8 cellular contexts compared by ENCODE assay signal in the genomic region with DNA sequence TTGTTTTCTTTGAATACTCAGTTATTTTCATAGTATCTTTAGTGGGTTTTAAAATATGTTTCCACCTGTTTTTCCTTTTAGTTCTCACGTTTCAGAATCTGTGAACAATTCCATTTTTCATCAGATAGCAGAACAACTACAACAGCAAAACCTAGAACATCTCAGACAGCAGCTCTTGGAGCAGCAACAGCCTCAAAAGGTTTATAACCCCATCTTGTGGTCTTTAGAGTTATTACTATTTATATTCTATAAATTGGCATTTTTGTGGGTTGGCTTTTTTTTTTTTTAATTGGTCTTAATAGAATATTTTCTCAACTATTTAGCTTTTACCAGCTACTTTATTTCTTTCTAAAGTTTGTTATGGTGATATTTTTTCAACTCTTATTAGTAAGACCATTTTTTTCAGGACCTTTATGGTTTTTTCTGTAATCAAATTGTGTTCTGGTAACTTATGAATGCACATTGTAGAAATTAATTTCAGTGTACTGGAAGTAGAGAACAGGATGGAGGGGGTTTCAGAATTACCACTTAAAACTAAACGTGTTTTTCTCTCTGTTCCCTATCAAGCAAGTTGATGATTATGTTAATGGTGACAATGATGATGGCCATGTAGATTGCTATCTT.
DNase-seq lines count a peak whose midpoint lies in the region; ATAC-seq, FAIRE-seq and TF ChIP-seq lines count a peak whose summit lies in the region.

No MANE protein-coding gene starts in this region.

- no peak overlapping the region for H3K27ac Mint-ChIP-seq in stimulated activated naive CD8-positive, alpha-beta T cell treated with anti-CD3 and anti-CD28 coated beads, Interleukin-15, amount 100 ng/mL, for 72 hours
- no peak overlapping the region for H3K27ac Mint-ChIP-seq in activated CD8-positive, alpha-beta memory T cell treated with anti-CD3 and anti-CD28 coated beads, Interleukin-2, amount 10 ng/mL, durations not matched to agents 7 days and 5 days

- DNase-seq in HS-27A (ENCODE audit: low read depth) (peak; percentile 20), foreskin fibroblast (peak; percentile 30 to 68), smooth muscle cell of the brain vasculature (ENCODE audit: low read depth, low spot score) (peak; percentile 21)
- DNase-seq in stimulated activated naive CD8-positive, alpha-beta T cell treated with anti-CD3 and anti-CD28 coated beads, Interleukin-15, amount 100 ng/mL, for 72 hours, result no peak
- DNase-seq in stimulated activated CD8-positive, alpha-beta memory T cell treated with anti-CD3 and anti-CD28 coated beads, Interleukin-4, amount 100 ng/mL, for 48 hours, result no peak
- DNase-seq in activated CD8-positive, alpha-beta memory T cell treated with anti-CD3 and anti-CD28 coated beads, Interleukin-2, amount 10 ng/mL, durations not matched to agents 7 days and 5 days, result no peak

- peaks cover 5% of the 10 kb centered on the region for H3K4me1 Mint-ChIP-seq in stimulated activated naive CD8-positive, alpha-beta T cell treated with anti-CD3 and anti-CD28 coated beads, Interleukin-15, amount 100 ng/mL, for 72 hours
- peaks cover under 1% of the 10 kb centered on the region for H3K4me1 Mint-ChIP-seq in activated CD8-positive, alpha-beta memory T cell treated with anti-CD3 and anti-CD28 coated beads, Interleukin-2, amount 10 ng/mL, durations not matched to agents 7 days and 5 days

- TF ChIP-seq CTCF in foreskin fibroblast (IDR thresholded peaks at IDR 0.05; ENCODE audit: low read depth, low read length), result peak; percentile 32

- H3K27me3 Mint-ChIP-seq in stimulated activated naive CD8-positive, alpha-beta T cell treated with anti-CD3 and anti-CD28 coated beads, Interleukin-15, amount 100 ng/mL, for 72 hours, result no peaks in the 10 kb centered on the region
- no peaks in the 10 kb centered on the region for H3K27me3 Mint-ChIP-seq in activated CD8-positive, alpha-beta memory T cell treated with anti-CD3 and anti-CD28 coated beads, Interleukin-2, amount 10 ng/mL, durations not matched to agents 7 days and 5 days

- peak; percentile 76; the same call in 2 of the 3 replicates for ATAC-seq in SK-N-SH treated with all-trans-retinoic acid at 6 μM for 48 hours
- no peak for ATAC-seq in stimulated activated naive CD8-positive, alpha-beta T cell treated with anti-CD3 and anti-CD28 coated beads, Interleukin-15, amount 100 ng/mL, for 72 hours
- ATAC-seq in activated CD8-positive, alpha-beta memory T cell treated with anti-CD3 and anti-CD28 coated beads, Interleukin-2, amount 10 ng/mL, durations not matched to agents 7 days and 5 days, result no peak

- no peak overlapping the region for H3K4me3 ChIP-seq in foreskin fibroblast (ENCODE audit: low read depth in 1 of 2, low read length in 2 of 2)

- no peak overlapping the region for H3K4me3 Mint-ChIP-seq in stimulated activated naive CD8-positive, alpha-beta T cell treated with anti-CD3 and anti-CD28 coated beads, Interleukin-15, amount 100 ng/mL, for 72 hours
- no peak overlapping the region for H3K4me3 Mint-ChIP-seq in activated CD8-positive, alpha-beta memory T cell treated with anti-CD3 and anti-CD28 coated beads, Interleukin-2, amount 10 ng/mL, durations not matched to agents 7 days and 5 days

- CTCF ChIA-PET in activated CD8-positive, alpha-beta memory T cell treated with anti-CD3 and anti-CD28 coated beads, Interleukin-2, amount 10 ng/mL, durations not matched to agents 7 days and 5 days (lab: Charles Lee), result interaction anchor here (0.6 to 5.5 kb wide), 9 partner anchors 12 to 132 kb away, joined by 3 to 55 read pairs (median 3); no protein-coding TSS in a partner anchor

- no peaks in the 10 kb centered on the region for H3K9me3 Mint-ChIP-seq in stimulated activated naive CD8-positive, alpha-beta T cell treated with anti-CD3 and anti-CD28 coated beads, Interleukin-15, amount 100 ng/mL, for 72 hours
- no peaks in the 10 kb centered on the region for H3K9me3 Mint-ChIP-seq in activated CD8-positive, alpha-beta memory T cell treated with anti-CD3 and anti-CD28 coated beads, Interleukin-2, amount 10 ng/mL, durations not matched to agents 7 days and 5 days (ENCODE audit: low read depth)

- peak; percentile 94 for FAIRE-seq in G401.6 (lab: Jason Lieb, UNC)

- H3K36me3 Mint-ChIP-seq in activated CD8-positive, alpha-beta memory T cell treated with anti-CD3 and anti-CD28 coated beads, Interleukin-2, amount 10 ng/mL, durations not matched to agents 7 days and 5 days, result peaks cover 28% of the 10 kb centered on the region

TF ChIP-seq in SK-N-SH treated with all-trans-retinoic acid at 6 μM for 48 hours, 23 proteins besides CTCF, POLR2A, EP300 and RAD21:
- TF ChIP-seq CSDC2 (CRISPR knock-in tag; IDR thresholded peaks at IDR 0.05), result no peak
- TF ChIP-seq, protein P1, sequence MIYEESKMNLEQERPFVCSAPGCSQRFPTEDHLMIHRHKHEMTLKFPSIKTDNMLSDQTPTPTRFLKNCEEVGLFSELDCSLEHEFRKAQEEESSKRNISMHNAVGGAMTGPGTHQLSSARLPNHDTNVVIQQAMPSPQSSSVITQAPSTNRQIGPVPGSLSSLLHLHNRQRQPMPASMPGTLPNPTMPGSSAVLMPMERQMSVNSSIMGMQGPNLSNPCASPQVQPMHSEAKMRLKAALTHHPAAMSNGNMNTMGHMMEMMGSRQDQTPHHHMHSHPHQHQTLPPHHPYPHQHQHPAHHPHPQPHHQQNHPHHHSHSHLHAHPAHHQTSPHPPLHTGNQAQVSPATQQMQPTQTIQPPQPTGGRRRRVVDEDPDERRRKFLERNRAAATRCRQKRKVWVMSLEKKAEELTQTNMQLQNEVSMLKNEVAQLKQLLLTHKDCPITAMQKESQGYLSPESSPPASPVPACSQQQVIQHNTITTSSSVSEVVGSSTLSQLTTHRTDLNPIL (CRISPR knock-in tag; IDR thresholded peaks at IDR 0.05; ENCODE audit: low read depth), result no peak
- TF ChIP-seq ESRRG (CRISPR knock-in tag; IDR thresholded peaks at IDR 0.05), result no peak
- no peak for TF ChIP-seq ZNF565 (CRISPR knock-in tag; conservative IDR thresholded peaks at IDR 0.05; ENCODE audit: low read depth)
- no peak for TF ChIP-seq ARNTL (CRISPR knock-in tag; IDR thresholded peaks at IDR 0.05; ENCODE audit: borderline replicate concordance, low read depth)
- TF ChIP-seq, protein P2, sequence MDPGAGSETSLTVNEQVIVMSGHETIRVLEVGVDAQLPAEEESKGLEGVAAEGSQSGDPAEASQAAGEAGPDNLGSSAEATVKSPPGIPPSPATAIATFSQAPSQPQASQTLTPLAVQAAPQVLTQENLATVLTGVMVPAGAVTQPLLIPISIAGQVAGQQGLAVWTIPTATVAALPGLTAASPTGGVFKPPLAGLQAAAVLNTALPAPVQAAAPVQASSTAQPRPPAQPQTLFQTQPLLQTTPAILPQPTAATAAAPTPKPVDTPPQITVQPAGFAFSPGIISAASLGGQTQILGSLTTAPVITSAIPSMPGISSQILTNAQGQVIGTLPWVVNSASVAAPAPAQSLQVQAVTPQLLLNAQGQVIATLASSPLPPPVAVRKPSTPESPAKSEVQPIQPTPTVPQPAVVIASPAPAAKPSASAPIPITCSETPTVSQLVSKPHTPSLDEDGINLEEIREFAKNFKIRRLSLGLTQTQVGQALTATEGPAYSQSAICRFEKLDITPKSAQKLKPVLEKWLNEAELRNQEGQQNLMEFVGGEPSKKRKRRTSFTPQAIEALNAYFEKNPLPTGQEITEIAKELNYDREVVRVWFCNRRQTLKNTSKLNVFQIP (CRISPR knock-in tag; IDR thresholded peaks at IDR 0.05; ENCODE audit: borderline replicate concordance, low read depth), result no peak
- TF ChIP-seq BACH2 (CRISPR knock-in tag; IDR thresholded peaks at IDR 0.05; ENCODE audit: borderline replicate concordance), result no peak
- no peak for TF ChIP-seq ZC3H10 (CRISPR knock-in tag; IDR thresholded peaks at IDR 0.05)
- no peak for TF ChIP-seq ZFP30 (CRISPR knock-in tag; IDR thresholded peaks at IDR 0.05)
- TF ChIP-seq, protein P3, sequence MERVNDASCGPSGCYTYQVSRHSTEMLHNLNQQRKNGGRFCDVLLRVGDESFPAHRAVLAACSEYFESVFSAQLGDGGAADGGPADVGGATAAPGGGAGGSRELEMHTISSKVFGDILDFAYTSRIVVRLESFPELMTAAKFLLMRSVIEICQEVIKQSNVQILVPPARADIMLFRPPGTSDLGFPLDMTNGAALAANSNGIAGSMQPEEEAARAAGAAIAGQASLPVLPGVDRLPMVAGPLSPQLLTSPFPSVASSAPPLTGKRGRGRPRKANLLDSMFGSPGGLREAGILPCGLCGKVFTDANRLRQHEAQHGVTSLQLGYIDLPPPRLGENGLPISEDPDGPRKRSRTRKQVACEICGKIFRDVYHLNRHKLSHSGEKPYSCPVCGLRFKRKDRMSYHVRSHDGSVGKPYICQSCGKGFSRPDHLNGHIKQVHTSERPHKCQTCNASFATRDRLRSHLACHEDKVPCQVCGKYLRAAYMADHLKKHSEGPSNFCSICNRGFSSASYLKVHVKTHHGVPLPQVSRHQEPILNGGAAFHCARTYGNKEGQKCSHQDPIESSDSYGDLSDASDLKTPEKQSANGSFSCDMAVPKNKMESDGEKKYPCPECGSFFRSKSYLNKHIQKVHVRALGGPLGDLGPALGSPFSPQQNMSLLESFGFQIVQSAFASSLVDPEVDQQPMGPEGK (CRISPR knock-in tag; IDR thresholded peaks at IDR 0.05; ENCODE audit: borderline replicate concordance), result no peak
- TF ChIP-seq ZFP3 (CRISPR knock-in tag; IDR thresholded peaks at IDR 0.05), result no peak
- no peak for TF ChIP-seq ISL1 (CRISPR knock-in tag; IDR thresholded peaks at IDR 0.05)
- no peak for TF ChIP-seq RARB (CRISPR knock-in tag; IDR thresholded peaks at IDR 0.05)
- no peak for TF ChIP-seq TCF4 (CRISPR knock-in tag; IDR thresholded peaks at IDR 0.05; ENCODE audit: borderline replicate concordance)
- no peak for TF ChIP-seq GLIS3 (CRISPR knock-in tag; IDR thresholded peaks at IDR 0.05)
- no peak for TF ChIP-seq PPARA (CRISPR knock-in tag; IDR thresholded peaks at IDR 0.05; ENCODE audit: borderline replicate concordance)
- no peak for TF ChIP-seq SNAI2 (CRISPR knock-in tag; IDR thresholded peaks at IDR 0.05)
- TF ChIP-seq ZNF70 (CRISPR knock-in tag; IDR thresholded peaks at IDR 0.05), result no peak
- TF ChIP-seq, protein P4, sequence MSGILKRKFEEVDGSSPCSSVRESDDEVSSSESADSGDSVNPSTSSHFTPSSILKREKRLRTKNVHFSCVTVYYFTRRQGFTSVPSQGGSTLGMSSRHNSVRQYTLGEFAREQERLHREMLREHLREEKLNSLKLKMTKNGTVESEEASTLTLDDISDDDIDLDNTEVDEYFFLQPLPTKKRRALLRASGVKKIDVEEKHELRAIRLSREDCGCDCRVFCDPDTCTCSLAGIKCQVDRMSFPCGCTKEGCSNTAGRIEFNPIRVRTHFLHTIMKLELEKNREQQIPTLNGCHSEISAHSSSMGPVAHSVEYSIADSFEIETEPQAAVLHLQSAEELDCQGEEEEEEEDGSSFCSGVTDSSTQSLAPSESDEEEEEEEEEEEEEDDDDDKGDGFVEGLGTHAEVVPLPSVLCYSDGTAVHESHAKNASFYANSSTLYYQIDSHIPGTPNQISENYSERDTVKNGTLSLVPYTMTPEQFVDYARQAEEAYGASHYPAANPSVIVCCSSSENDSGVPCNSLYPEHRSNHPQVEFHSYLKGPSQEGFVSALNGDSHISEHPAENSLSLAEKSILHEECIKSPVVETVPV (CRISPR knock-in tag; IDR thresholded peaks at IDR 0.05), result no peak
- TF ChIP-seq ZNF8 (CRISPR knock-in tag; IDR thresholded peaks at IDR 0.05), result no peak
TF ChIP-seq in SK-N-SH treated with all-trans-retinoic acid at 6 μM for 48 hours: peak in this region for 0.

Comparison
In these comparisons a context has a peak if more than half of its experiments do, and no peak if none do; other contexts are left out.
1. DNase-seq: peak in HS-27A (single experiment), foreskin fibroblast (2 of 2) and smooth muscle cell of the brain vasculature (single experiment); none in stimulated activated naive CD8-positive, alpha-beta T cell treated with anti-CD3 and anti-CD28 coated beads, Interleukin-15, amount 100 ng/mL, for 72 hours (0 of 2), stimulated activated CD8-positive, alpha-beta memory T cell treated with anti-CD3 and anti-CD28 coated beads, Interleukin-4, amount 100 ng/mL, for 48 hours (single experiment) and activated CD8-positive, alpha-beta memory T cell treated with anti-CD3 and anti-CD28 coated beads, Interleukin-2, amount 10 ng/mL, durations not matched to agents 7 days and 5 days (single experiment).